Comparison of ENCODE assay signal across 19 cellular contexts in genomic region chr4:47466061-47466785, GRCh38. TPM values are rescaled to one million over a fixed set of nuclear protein-coding genes. Genes with fewer than 3 reads are reported as not detected.
A peak's percentile ranks its signal among the peaks of the same experiment; 100 is the strongest.
DNase-seq lines count a peak whose midpoint lies in the region; ATAC-seq and TF ChIP-seq lines count a peak whose summit lies in the region.
"Had no signal": no experiment of that assay in that cellular context is flagged by ENCODE, and none has a peak within 500 bp of the region (broad histone marks: within the 10 kb centered on the region; RNA-seq: fewer than 3 reads in every experiment).

No MANE protein-coding gene starts in this region.

- CTCF ChIA-PET in activated B cell treated with CpG ODN at 0.5 μM for 24 hours (lab: Charles Lee), result interaction anchor here (0.9 to 1.2 kb wide), 3 partner anchors 17 to 45 kb away, joined by 3 read pairs; partner anchors contain the start of gene ATP10D

- H3K36me3 ChIP-seq in mesenchymal stem cell (ENCODE audit: control insufficient read depth in 1 of 2, insufficient read depth in 2 of 2, low read depth in 1 of 2, low read length in 2 of 2) (no peaks in the 10 kb centered on the region), WERI-Rb-1 (no peaks in the 10 kb centered on the region)

- H3K36me3 Mint-ChIP-seq in activated B cell treated with CpG ODN at 0.5 μM for 24 hours (ENCODE audit: low read depth), result no peaks in the 10 kb centered on the region
- no peaks in the 10 kb centered on the region for H3K36me3 Mint-ChIP-seq in stimulated activated naive B cell treated with anti-CD40 and anti-IgM and Interleukin-4, amounts not matched to agents 10 μg/mL and 1 μg/mL and 100 μg/mL, for 72 hours

- no peak for DNase-seq in HL-60 (ENCODE audit: low read depth in 1 of 2, low spot score in 1 of 2)
- DNase-seq in activated B cell treated with CpG ODN at 0.5 μM for 24 hours, result no peak
- DNase-seq in mesenchymal stem cell, result no peak
- DNase-seq in stimulated activated naive B cell treated with anti-CD40 and anti-IgM and Interleukin-4, amounts not matched to agents 10 μg/mL and 1 μg/mL and 100 μg/mL, for 72 hours, result no peak
- no peak for DNase-seq in sciatic nerve (ENCODE audit: low spot score)
- no peak for DNase-seq in NCI-H82 (lab: John Stamatoyannopoulos, UW)
- no peak for DNase-seq in WERI-Rb-1
- DNase-seq: C1 segment of cervical spinal cord; CD8-positive, alpha-beta memory T cell; DMS53; H7; NCI-H1105; NCI-H1694; NCI-H510A; NCI-H774; PC-9; SIG-M5 had no signal

- no peak overlapping the region for H3K4me2 ChIP-seq in mesenchymal stem cell (ENCODE audit: low read length, poor library complexity, severe bottlenecking)
- H3K4me2 ChIP-seq: PC-9 had no signal

- no peak overlapping the region for H2AFZ ChIP-seq in mesenchymal stem cell (ENCODE audit: low read depth, low read length)
- H2AFZ ChIP-seq: PC-9 had no signal

- 40% methylated on average over 2 of the region's 2 CpGs for WGBS in mesenchymal stem cell

- POLR2A ChIA-PET in activated B cell treated with CpG ODN at 0.5 μM for 24 hours (lab: Charles Lee), result interaction anchor here (4.7 kb wide), 1 partner anchor 18 kb away, joined by 71 read pairs; the partner anchor contains the start of gene ATP10D

- H3K4me1 ChIP-seq in mesenchymal stem cell (ENCODE audit: control insufficient read depth, insufficient read depth, low read depth, low read length), result peaks cover 2% of the 10 kb centered on the region

- H2BK5ac ChIP-seq in mesenchymal stem cell (ENCODE audit: low read depth, low read length, poor library complexity, severe bottlenecking), result no peak overlapping the region

- intact Hi-C loops in activated B cell treated with CpG ODN at 0.5 μM for 24 hours (cut with micrococcal nuclease), result no loop called here
- intact Hi-C loops in sciatic nerve (cut with DNase I), result no loop called here

- H3K23ac ChIP-seq in mesenchymal stem cell (ENCODE audit: low read length in 2 of 2), result no peak overlapping the region

- ATAC-seq in activated B cell treated with CpG ODN at 0.5 μM for 24 hours (ENCODE audit: low read depth) (no peak), sciatic nerve (no peak)
- no peak for ATAC-seq in stimulated activated naive B cell treated with anti-CD40 and anti-IgM and Interleukin-4, amounts not matched to agents 10 μg/mL and 1 μg/mL and 100 μg/mL, for 72 hours (replicated peaks)
- ATAC-seq: SK-N-SH treated with all-trans-retinoic acid at 6 μM for 48 hours had no signal

- no peak overlapping the region for H2BK12ac ChIP-seq in mesenchymal stem cell (ENCODE audit: low read length in 2 of 2)

- H3K18ac ChIP-seq in mesenchymal stem cell (ENCODE audit: low read depth in 1 of 2, low read length in 2 of 2), result no peak overlapping the region

- H3K4me3 Mint-ChIP-seq in activated B cell treated with CpG ODN at 0.5 μM for 24 hours, result no peak overlapping the region
- H3K4me3 Mint-ChIP-seq in stimulated activated naive B cell treated with anti-CD40 and anti-IgM and Interleukin-4, amounts not matched to agents 10 μg/mL and 1 μg/mL and 100 μg/mL, for 72 hours, result no peak overlapping the region
- H3K4me3 Mint-ChIP-seq: CD8-positive, alpha-beta memory T cell had no signal

- no peak overlapping the region for H3K14ac ChIP-seq in mesenchymal stem cell (ENCODE audit: low read length in 2 of 2)

- no peak overlapping the region for H2AK5ac ChIP-seq in mesenchymal stem cell (ENCODE audit: low read length, severe bottlenecking)

- peaks cover 4% of the 10 kb centered on the region for H3K9me3 Mint-ChIP-seq in activated B cell treated with CpG ODN at 0.5 μM for 24 hours
- H3K9me3 Mint-ChIP-seq in stimulated activated naive B cell treated with anti-CD40 and anti-IgM and Interleukin-4, amounts not matched to agents 10 μg/mL and 1 μg/mL and 100 μg/mL, for 72 hours, result no peaks in the 10 kb centered on the region
- H3K9me3 Mint-ChIP-seq: CD8-positive, alpha-beta memory T cell had no signal

- H3K79me1 ChIP-seq in mesenchymal stem cell (replicated peaks; ENCODE audit: low read length, poor library complexity, severe bottlenecking), result peaks cover 12% of the 10 kb centered on the region

- H3K27ac ChIP-seq in HL-60 (replicated peaks) (peak overlapping the region; percentile 79), mesenchymal stem cell (ENCODE audit: low read length, poor library complexity, severe bottlenecking) (peak overlapping the region; percentile 54), WERI-Rb-1 (no peak overlapping the region)
- H3K27ac ChIP-seq: PC-9, RWPE1 had no signal

- H3K9me3 ChIP-seq in mesenchymal stem cell (ENCODE audit: control insufficient read depth, low read length) (no peaks in the 10 kb centered on the region), WERI-Rb-1 (ENCODE audit: severe bottlenecking) (no peaks in the 10 kb centered on the region)

- H4K91ac ChIP-seq in mesenchymal stem cell (ENCODE audit: low read length), result no peak overlapping the region

- H3K4me1 Mint-ChIP-seq in activated B cell treated with CpG ODN at 0.5 μM for 24 hours, result peaks cover 50% of the 10 kb centered on the region
- peaks cover 31 to 52% of the 10 kb centered on the region in 2 donors for H3K4me1 Mint-ChIP-seq in stimulated activated naive B cell treated with anti-CD40 and anti-IgM and Interleukin-4, amounts not matched to agents 10 μg/mL and 1 μg/mL and 100 μg/mL, for 72 hours

- no peak overlapping the region for H3K4ac ChIP-seq in mesenchymal stem cell (ENCODE audit: low read depth in 1 of 2, low read length in 2 of 2)

- TF ChIP-seq CTCF in HL-60 (IDR thresholded peaks at IDR 0.05; ENCODE audit: insufficient read depth, low read length), result no peak
- TF ChIP-seq CTCF in activated B cell treated with CpG ODN at 0.5 μM for 24 hours (IDR thresholded peaks at IDR 0.05), result no peak
- TF ChIP-seq CTCF in WERI-Rb-1 (IDR thresholded peaks at IDR 0.05; ENCODE audit: low read depth, low read length), result no peak

- no peak overlapping the region for H2BK120ac ChIP-seq in mesenchymal stem cell (ENCODE audit: low read depth, low read length)

- peak overlapping the region; percentile 31 for H4K8ac ChIP-seq in mesenchymal stem cell (ENCODE audit: low read length)

- no peak overlapping the region for H3K9ac ChIP-seq in mesenchymal stem cell (ENCODE audit: low read length)

- H3K27me3 Mint-ChIP-seq in activated B cell treated with CpG ODN at 0.5 μM for 24 hours, result no peaks in the 10 kb centered on the region
- H3K27me3 Mint-ChIP-seq in stimulated activated naive B cell treated with anti-CD40 and anti-IgM and Interleukin-4, amounts not matched to agents 10 μg/mL and 1 μg/mL and 100 μg/mL, for 72 hours, result no peaks in the 10 kb centered on the region
- H3K27me3 Mint-ChIP-seq: CD8-positive, alpha-beta memory T cell had no signal

- H3K27me3 ChIP-seq in HL-60 (ENCODE audit: insufficient read depth, poor library complexity, severe bottlenecking) (no peaks in the 10 kb centered on the region), mesenchymal stem cell (ENCODE audit: control insufficient read depth in 1 of 2, insufficient read depth in 1 of 2, low read length in 2 of 2) (no peaks in the 10 kb centered on the region), WERI-Rb-1 (ENCODE audit: insufficient read depth, low read depth, severe bottlenecking) (no peaks in the 10 kb centered on the region)

- no peak overlapping the region for H2BK15ac ChIP-seq in mesenchymal stem cell (ENCODE audit: low read depth, poor library complexity, severe bottlenecking)

- H3K4me3 ChIP-seq in HL-60 (replicated peaks; ENCODE audit: insufficient read depth, low read length) (no peak overlapping the region), mesenchymal stem cell (ENCODE audit: insufficient read depth in 1 of 2, low read depth in 1 of 2, low read length in 2 of 2) (no peak overlapping the region), WERI-Rb-1 (ENCODE audit: low read depth, low read length) (no peak overlapping the region)
- H3K4me3 ChIP-seq: PC-9 had no signal

- H3K27ac Mint-ChIP-seq in activated B cell treated with CpG ODN at 0.5 μM for 24 hours, result peak overlapping the region; percentile 81
- H3K27ac Mint-ChIP-seq in stimulated activated naive B cell treated with anti-CD40 and anti-IgM and Interleukin-4, amounts not matched to agents 10 μg/mL and 1 μg/mL and 100 μg/mL, for 72 hours, result peak overlapping the region; percentile 63
- H3K27ac Mint-ChIP-seq: CD8-positive, alpha-beta memory T cell had no signal

RNA-seq across cellular contexts. Expression of gene COMMD8, which starts 2.7 kb away (rescaled TPM):
- total RNA-seq in activated B cell treated with CpG ODN at 0.5 μM for 24 hours (23.6 and 23.9 TPM in 2 replicates), sciatic nerve (10.7 TPM)
- 25.3 TPM for polyA plus RNA-seq in mesenchymal stem cell (2013, experiment 1 of 2)
- 28.2 TPM for polyA plus RNA-seq in mesenchymal stem cell (2013, experiment 2 of 2)

RNA-seq across cellular contexts. Expression of gene ATP10D, which starts 18.9 kb away (rescaled TPM):
- total RNA-seq in activated B cell treated with CpG ODN at 0.5 μM for 24 hours (26.2 and 31.6 TPM in 2 replicates), sciatic nerve (35.9 TPM)
- polyA plus RNA-seq in mesenchymal stem cell (2013, experiment 1 of 2), result 26.7 TPM
- 25.6 TPM for polyA plus RNA-seq in mesenchymal stem cell (2013, experiment 2 of 2)
